ENCODE assay signal across 21 cellular contexts in the genomic region with DNA sequence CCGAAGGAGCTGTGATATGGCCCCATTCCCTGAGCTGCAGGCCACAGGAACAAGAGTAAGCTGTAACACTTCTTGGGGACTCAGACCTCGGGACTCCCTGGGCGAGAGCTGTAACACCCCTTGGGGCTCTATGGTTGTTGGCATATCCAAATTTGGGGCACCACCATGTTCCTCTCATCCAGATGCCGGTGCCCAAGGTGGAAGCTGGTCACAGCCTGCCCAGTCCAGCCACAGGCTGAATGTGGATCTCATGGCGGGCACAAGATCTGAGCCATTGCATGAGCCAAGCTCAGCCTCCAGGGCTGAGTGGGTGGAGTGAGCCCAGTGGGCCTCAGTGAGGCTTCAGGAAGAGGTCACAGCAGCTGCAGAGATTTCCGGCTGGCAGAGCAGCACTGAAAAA.
"Had no signal": no experiment of that assay in that cellular context is flagged by ENCODE, and none has a peak within 500 bp of the region (broad histone marks: within the 10 kb centered on the region; RNA-seq: fewer than 3 reads in every experiment).

No MANE protein-coding gene starts in this region.

- H3K36me3 ChIP-seq: colonic mucosa, esophagus squamous epithelium, gastrocnemius medialis, gastroesophageal sphincter, heart left ventricle, heart right ventricle had no signal

- H3K9me3 ChIP-seq: colonic mucosa, gastrocnemius medialis had no signal

- H3K27ac ChIP-seq: colonic mucosa, coronary artery, dorsolateral prefrontal cortex, epithelial cell of prostate, esophagus squamous epithelium, foreskin keratinocyte, gastrocnemius medialis, gastroesophageal sphincter, heart left ventricle, heart right ventricle had no signal

- H3K27me3 ChIP-seq: colonic mucosa, esophagus squamous epithelium, foreskin keratinocyte, gastrocnemius medialis, gastroesophageal sphincter, heart right ventricle had no signal

- DNase-seq: colonic mucosa; cortex of kidney; dermis blood vessel endothelial cell; dorsolateral prefrontal cortex; effector CD4-positive, alpha-beta T cell; effector CD8-positive, alpha-beta T cell; effector memory CD4-positive, alpha-beta T cell; effector memory CD8-positive, alpha-beta T cell; endodermal cell; erythroblast; esophagus squamous epithelium; foreskin fibroblast; foreskin keratinocyte; gastrocnemius medialis; glutamatergic neuron; head of caudate nucleus; heart left ventricle; heart right ventricle had no signal

- H3K4me3 ChIP-seq: colonic mucosa, coronary artery, dorsolateral prefrontal cortex, esophagus squamous epithelium, gastrocnemius medialis, gastroesophageal sphincter, heart left ventricle, heart right ventricle had no signal

- H3K4me1 ChIP-seq: colonic mucosa, esophagus squamous epithelium, foreskin keratinocyte, gastrocnemius medialis, gastroesophageal sphincter, heart left ventricle, heart right ventricle had no signal
